Comparison of ENCODE assay signal across 17 cellular contexts in the genomic region with DNA sequence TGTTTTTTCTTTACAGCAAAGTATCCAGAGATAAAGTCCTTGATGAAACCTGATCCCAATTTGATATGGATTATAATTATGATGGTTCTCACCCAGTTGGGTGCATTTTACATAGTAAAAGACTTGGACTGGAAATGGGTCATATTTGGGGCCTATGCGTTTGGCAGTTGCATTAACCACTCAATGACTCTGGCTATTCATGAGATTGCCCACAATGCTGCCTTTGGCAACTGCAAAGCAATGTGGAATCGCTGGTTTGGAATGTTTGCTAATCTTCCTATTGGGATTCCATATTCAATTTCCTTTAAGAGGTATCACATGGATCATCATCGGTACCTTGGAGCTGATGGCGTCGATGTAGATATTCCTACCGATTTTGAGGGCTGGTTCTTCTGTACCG.
"Had no signal": no experiment of that assay in that cellular context is flagged by ENCODE, and none has a peak within 500 bp of the region (broad histone marks: within the 10 kb centered on the region; RNA-seq: fewer than 3 reads in every experiment).

No MANE protein-coding gene starts in this region.

- H3K9me3 ChIP-seq: adrenal gland, tibial artery, uterus had no signal

- H3K4me3 ChIP-seq: adrenal gland, coronary artery, tibial artery, uterus had no signal

- H3K4me1 ChIP-seq: uterus had no signal

- H3K4me3 Mint-ChIP-seq: central memory CD8-positive, alpha-beta T cell; natural killer cell had no signal

- H3K27me3 ChIP-seq: adrenal gland, brain microvascular endothelial cell, tibial artery, uterus had no signal

- ATAC-seq: activated CD4-positive, CD25-positive, alpha-beta regulatory T cell treated with anti-CD3 and anti-CD28 coated beads, Interleukin-2, amount 50 U/mL, for 24 hours; left ventricle myocardium superior; natural killer cell had no signal

- H3K27me3 Mint-ChIP-seq: central memory CD8-positive, alpha-beta T cell had no signal

- DNase-seq: activated CD4-positive, alpha-beta T cell treated with anti-CD3 and anti-CD28 coated beads, Interleukin-2, amount 50 U/mL, for 1 hour; activated T-cell treated with anti-CD3 and anti-CD28 coated beads, Interleukin-2, amount 50 U/mL, for 1 hour; adrenal gland; brain microvascular endothelial cell; effector CD8-positive, alpha-beta T cell; foreskin melanocyte; kidney glomerular epithelial cell; left ventricle myocardium superior; mesenchymal stem cell; natural killer cell; stimulated activated CD4-positive, alpha-beta T cell treated with anti-CD3 and anti-CD28 coated beads, Interleukin-4, amount 100 ng/mL, for 1 hour; stimulated activated naive CD4-positive, alpha-beta T cell; uterus had no signal

- H3K27ac ChIP-seq: adrenal gland, brain microvascular endothelial cell, coronary artery, tibial artery, uterus had no signal

- H3K36me3 ChIP-seq: uterus had no signal

- H3K36me3 Mint-ChIP-seq: natural killer cell had no signal

- H3K9me3 Mint-ChIP-seq: central memory CD8-positive, alpha-beta T cell; natural killer cell had no signal
